In the genomic region with DNA sequence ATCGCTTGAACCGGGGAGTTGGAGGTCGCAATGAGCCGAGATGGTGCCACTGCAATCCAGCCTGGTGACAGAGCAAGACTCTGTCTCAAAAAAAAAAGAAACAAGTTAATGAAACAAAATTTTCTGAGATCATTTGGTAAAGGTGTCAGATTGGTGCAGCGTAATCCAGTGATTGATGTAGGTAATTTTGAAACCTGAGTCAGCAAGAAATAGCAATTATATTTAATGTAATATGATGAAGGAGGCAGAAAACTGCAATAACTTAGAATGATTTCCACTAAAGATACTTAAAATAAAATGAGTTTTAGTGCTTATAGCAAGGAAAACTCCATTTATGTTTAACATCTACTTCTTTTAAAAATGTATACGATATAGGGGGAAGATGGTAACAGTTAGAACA, we compare ENCODE assay signal across 25 cellular contexts.
"Had no signal": no experiment of that assay in that cellular context is flagged by ENCODE, and none has a peak within 500 bp of the region (broad histone marks: within the 10 kb centered on the region; RNA-seq: fewer than 3 reads in every experiment).

No MANE protein-coding gene starts in this region.

- ATAC-seq: natural killer cell; sciatic nerve; stimulated activated effector memory CD8-positive, alpha-beta T cell treated with anti-CD3 and anti-CD28 coated beads, Interleukin-12 subunit alpha, Interleukin-12 subunit beta, amount 100 ng/mL, for 72 hours; upper lobe of right lung had no signal

- H3K79me2 ChIP-seq: hepatocyte, parathyroid adenoma had no signal

- FAIRE-seq: small intestine, urothelium cell line had no signal

- H3K27me3 ChIP-seq: hepatocyte, neural progenitor cell, neutrophil, right atrium auricular region, spleen, suprapubic skin, tibial artery, upper lobe of right lung had no signal

- H2AFZ ChIP-seq: hepatocyte, neural progenitor cell, parathyroid adenoma had no signal

- H3K27ac ChIP-seq: hepatocyte, left ventricle myocardium inferior, neural progenitor cell, neutrophil, parathyroid adenoma, right atrium auricular region, spleen, suprapubic skin, thoracic aorta, tibial artery, upper lobe of right lung had no signal

- DNase-seq: islet precursor cell; left ventricle myocardium inferior; mesendoderm; naive B cell; natural killer cell; nephron progenitor cell; occipital lobe; small intestine; spleen; stimulated activated CD4-positive, alpha-beta T cell treated with anti-CD3 and anti-CD28 coated beads, Interleukin-4, amount 100 ng/mL, for 24 hours; stimulated activated naive CD4-positive, alpha-beta T cell; tibial artery; trophoblast cell; upper lobe of right lung had no signal

- H3K4me2 ChIP-seq: hepatocyte, neural progenitor cell had no signal

- H3K4me1 ChIP-seq: left ventricle myocardium inferior, neural progenitor cell, parathyroid adenoma, right atrium auricular region, spleen, suprapubic skin, tibial artery, upper lobe of right lung had no signal

- H3K36me3 ChIP-seq: left ventricle myocardium inferior, neural progenitor cell, neutrophil, right atrium auricular region, spleen, suprapubic skin, thoracic aorta, tibial artery, upper lobe of right lung had no signal

- H3K4me3 ChIP-seq: hepatocyte, left ventricle myocardium inferior, lung, neural progenitor cell, right atrium auricular region, spleen, suprapubic skin, thoracic aorta, tibial artery, upper lobe of right lung had no signal

- H3K9me3 ChIP-seq: neutrophil, right atrium auricular region, suprapubic skin, thoracic aorta, tibial artery, upper lobe of right lung had no signal

- H3K9ac ChIP-seq: neural progenitor cell, parathyroid adenoma had no signal
